1 cellular context compared by ENCODE assay signal in genomic region chr6:157392927-157393666, GRCh38.
TF ChIP-seq lines count a peak whose summit lies in the region.

No MANE protein-coding gene starts in this region.

TF ChIP-seq in K562, 482 proteins besides CTCF, POLR2A, EP300 and RAD21 (continued from another document and continues in another):
- TF ChIP-seq ZHX1 (conservative IDR thresholded peaks at IDR 0.05; ENCODE audit: low read length) = no peak
- no peak for TF ChIP-seq MXD1 (CRISPR knock-in tag; IDR thresholded peaks at IDR 0.05; ENCODE audit: borderline replicate concordance, poor library complexity, severe bottlenecking)
- no peak for TF ChIP-seq ZNF57 (CRISPR knock-in tag; IDR thresholded peaks at IDR 0.05)
- TF ChIP-seq CHCHD3 (CRISPR knock-in tag; IDR thresholded peaks at IDR 0.05) = no peak
- no peak for TF ChIP-seq SUPT5H (IDR thresholded peaks at IDR 0.05)
- TF ChIP-seq ZNF696 (CRISPR knock-in tag; conservative IDR thresholded peaks at IDR 0.05) = no peak
- TF ChIP-seq ZBTB11 (CRISPR knock-in tag; IDR thresholded peaks at IDR 0.05) = peak in 1 of 3 experiments; percentile 64; a peak in 1 of 6 replicates
- TF ChIP-seq ZNF280B (CRISPR knock-in tag; IDR thresholded peaks at IDR 0.05) = no peak
- TF ChIP-seq HSF4 (CRISPR knock-in tag; IDR thresholded peaks at IDR 0.05; ENCODE audit: borderline replicate concordance) = no peak
- 0 out of 2 replicates have a peak, but pooled peaks have one; percentile 36 for TF ChIP-seq ZNF175 (CRISPR knock-in tag; IDR thresholded peaks at IDR 0.05; ENCODE audit: low read depth)
- no peak for TF ChIP-seq ZNF324 (CRISPR knock-in tag; IDR thresholded peaks at IDR 0.05)
- TF ChIP-seq ZNF217 (CRISPR knock-in tag; IDR thresholded peaks at IDR 0.05) = no peak
- TF ChIP-seq PRMT5 (CRISPR knock-in tag; IDR thresholded peaks at IDR 0.05) = no peak
- peak; percentile 87 for TF ChIP-seq MITF (IDR thresholded peaks at IDR 0.05)
- TF ChIP-seq KAT7 (CRISPR knock-in tag; IDR thresholded peaks at IDR 0.05; ENCODE audit: borderline replicate concordance) = no peak; the same call in 1 of the 2 replicates
- TF ChIP-seq ETV1 (tag; conservative IDR thresholded peaks at IDR 0.05; ENCODE audit: low read depth) = no peak
- TF ChIP-seq SP1 (CRISPR knock-in tag; IDR thresholded peaks at IDR 0.05) = no peak; the same call in none of the 2 replicates
- TF ChIP-seq ZBTB2 (IDR thresholded peaks at IDR 0.05) = peak; percentile 51; the same call in 1 of the 2 replicates
- TF ChIP-seq IRF1 (CRISPR knock-in tag; IDR thresholded peaks at IDR 0.05; ENCODE audit: borderline replicate concordance) = 0 out of 2 replicates have a peak, but pooled peaks have one; percentile 47
- TF ChIP-seq TOE1 (IDR thresholded peaks at IDR 0.05; ENCODE audit: borderline replicate concordance) = no peak
- no peak for TF ChIP-seq TOE1 (CRISPR knock-in tag; IDR thresholded peaks at IDR 0.05; ENCODE audit: borderline replicate concordance, low read depth)
- no peak for TF ChIP-seq ZNF655 (CRISPR knock-in tag; IDR thresholded peaks at IDR 0.05)
- TF ChIP-seq CHAMP1 (IDR thresholded peaks at IDR 0.05) = peak; percentile 84
- TF ChIP-seq ATF3 (IDR thresholded peaks at IDR 0.05) = no peak
- TF ChIP-seq ATF3 (CRISPR knock-in tag; conservative IDR thresholded peaks at IDR 0.05) = 0 out of 2 replicates have a peak, but pooled peaks have one; percentile 58
- no peak for TF ChIP-seq ZNF133 (CRISPR knock-in tag; IDR thresholded peaks at IDR 0.05)
- no peak for TF ChIP-seq MED1 (CRISPR knock-in tag; IDR thresholded peaks at IDR 0.05; ENCODE audit: borderline replicate concordance)
- TF ChIP-seq ARID3A (IDR thresholded peaks at IDR 0.05; ENCODE audit: borderline replicate concordance, low read depth, low read length) = peak; percentile 70; the same call in 1 of the 2 replicates
- no peak for TF ChIP-seq ZBTB43 (CRISPR knock-in tag; IDR thresholded peaks at IDR 0.05)
- no peak for TF ChIP-seq KDM5B (IDR thresholded peaks at IDR 0.05; ENCODE audit: insufficient replicate concordance, low read depth, low read length)
- TF ChIP-seq NBN (IDR thresholded peaks at IDR 0.05; ENCODE audit: low read depth) = peak; percentile 50; the same call in 1 of the 2 replicates
- TF ChIP-seq MAFF (IDR thresholded peaks at IDR 0.05; ENCODE audit: low read length) = peak; percentile 59; the same call in 1 of the 2 replicates
- TF ChIP-seq NFXL1 (CRISPR knock-in tag; IDR thresholded peaks at IDR 0.05) = no peak
- TF ChIP-seq MBD1 (CRISPR knock-in tag; IDR thresholded peaks at IDR 0.05) = no peak
